Comparison of ENCODE assay signal across 26 cellular contexts in the genomic region with DNA sequence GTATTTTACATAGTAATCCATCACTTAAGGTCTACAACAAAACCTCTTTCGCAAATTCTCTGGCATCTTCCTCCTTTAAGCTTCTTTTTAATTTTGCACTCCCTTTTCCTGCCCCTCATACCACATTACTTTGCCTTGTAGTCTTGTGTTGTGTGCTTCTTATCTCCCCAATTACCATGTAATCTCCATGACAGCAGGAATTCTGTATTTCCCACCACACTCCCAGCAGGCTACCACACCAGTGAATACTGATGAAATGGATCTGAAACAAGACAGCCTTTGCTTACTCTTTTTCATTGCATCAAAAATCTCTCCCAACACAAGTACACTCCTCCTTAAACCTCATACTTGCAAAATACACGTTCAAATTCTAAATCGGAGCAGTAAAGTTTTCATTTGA.
A peak's percentile ranks its signal among the peaks of the same experiment; 100 is the strongest.
DNase-seq lines count a peak whose midpoint lies in the region; TF ChIP-seq lines count a peak whose summit lies in the region.
"Had no signal": no experiment of that assay in that cellular context is flagged by ENCODE, and none has a peak within 500 bp of the region (broad histone marks: within the 10 kb centered on the region; RNA-seq: fewer than 3 reads in every experiment).

No MANE protein-coding gene starts in this region.

- H3K27me3 ChIP-seq in HUES48 (ENCODE audit: control insufficient read depth, insufficient read depth, low read length): no peaks in the 10 kb centered on the region
- no peaks in the 10 kb centered on the region for H3K27me3 ChIP-seq in smooth muscle cell (ENCODE audit: low read depth)
- H3K27me3 ChIP-seq: neutrophil, transverse colon had no signal

- no peak overlapping the region for H3K4me2 ChIP-seq in smooth muscle cell
- H3K4me2 ChIP-seq: SK-N-SH had no signal

- peak overlapping the region; percentile 28 for H2AFZ ChIP-seq in smooth muscle cell (ENCODE audit: low read depth)

- 21% methylated on average over 3 of the region's 3 CpGs for WGBS in smooth muscle cell (ENCODE audit: low lambda C conversion rate)

- DNase-seq in astrocyte of the hippocampus (ENCODE audit: low read depth, low spot score) (peak; percentile 40), iPS DF 19.7 (ENCODE audit: low read depth, low spot score) (peak; percentile 40), smooth muscle cell (lab: John Stamatoyannopoulos, UW; ENCODE audit: unreplicated experiment) (no peak), NCI-H510A (lab: John Stamatoyannopoulos, UW) (no peak), NCI-H1436 (lab: John Stamatoyannopoulos, UW) (no peak)
- DNase-seq in stimulated activated CD4-positive, alpha-beta T cell treated with anti-CD3 and anti-CD28 coated beads, Interleukin-2, amount 100 ng/mL, for 48 hours: no peak
- DNase-seq: activated CD4-positive, alpha-beta T cell treated with anti-CD3 and anti-CD28 coated beads for 4 hours; activated CD8-positive, alpha-beta memory T cell treated with anti-CD3 and anti-CD28 coated beads for 24 hours; activated T-cell treated with anti-CD3 and anti-CD28 coated beads, Interleukin-2, amount 50 U/mL, for 24 hours; amniotic stem cell; CD4-positive, alpha-beta T cell; effector CD8-positive, alpha-beta T cell; EL; foreskin melanocyte; hypothalamus; Kasumi-1; mammary epithelial cell; NCI-H1930; NCI-H774; RPMI8226; SK-N-SH; T-helper 17 cell; transverse colon had no signal

- peak overlapping the region; percentile 39 for H3K4me3 ChIP-seq in HUES48 (ENCODE audit: low read depth, low read length)
- H3K4me3 ChIP-seq in smooth muscle cell: no peak overlapping the region
- H3K4me3 ChIP-seq: prostate gland, transverse colon had no signal

- H3K4me1 ChIP-seq in HUES48 (ENCODE audit: control insufficient read depth, insufficient read depth, low read length) (peaks cover 28% of the 10 kb centered on the region), smooth muscle cell (ENCODE audit: low read depth) (peaks cover 8% of the 10 kb centered on the region)
- H3K4me1 ChIP-seq: prostate gland, transverse colon had no signal

- no peaks in the 10 kb centered on the region for H3K79me2 ChIP-seq in smooth muscle cell (ENCODE audit: low read depth)

- H3K9ac ChIP-seq in HUES48 (ENCODE audit: low read depth, low read length): no peak overlapping the region
- H3K9ac ChIP-seq in smooth muscle cell (ENCODE audit: low read depth): no peak overlapping the region
- H3K9ac ChIP-seq: SK-N-SH had no signal

- H3K9me3 ChIP-seq in HUES48 (ENCODE audit: control insufficient read depth, insufficient read depth, low read length) (no peaks in the 10 kb centered on the region), smooth muscle cell (replicated peaks; ENCODE audit: low read depth) (no peaks in the 10 kb centered on the region)
- H3K9me3 ChIP-seq: neutrophil, prostate gland, SK-N-SH, transverse colon had no signal

- H3F3A ChIP-seq in smooth muscle cell (ENCODE audit: low read depth): no peaks in the 10 kb centered on the region

- H3K27ac ChIP-seq in HUES48 (ENCODE audit: low read depth, low read length) (peak overlapping the region; percentile 81), smooth muscle cell (ENCODE audit: low read depth) (no peak overlapping the region)
- H3K27ac ChIP-seq: neutrophil, prostate gland, transverse colon had no signal

- H3K36me3 ChIP-seq in HUES48 (ENCODE audit: control insufficient read depth, insufficient read depth, low read length) (no peaks in the 10 kb centered on the region), smooth muscle cell (ENCODE audit: low read depth) (no peaks in the 10 kb centered on the region)
- H3K36me3 ChIP-seq: neutrophil, prostate gland, transverse colon had no signal

- no peak for TF ChIP-seq CTCF in smooth muscle cell (IDR thresholded peaks at IDR 0.05; ENCODE audit: borderline replicate concordance, insufficient read depth, poor library complexity, severe bottlenecking)

- no peaks in the 10 kb centered on the region for H4K20me1 ChIP-seq in smooth muscle cell (ENCODE audit: low read depth)

Comparison
In these comparisons a context has a peak if more than half of its experiments do, and no peak if none do; other contexts are left out.
1. DNase-seq: peak in astrocyte of the hippocampus (single experiment) and iPS DF 19.7 (single experiment); none in smooth muscle cell (single experiment), stimulated activated CD4-positive, alpha-beta T cell treated with anti-CD3 and anti-CD28 coated beads, Interleukin-2, amount 100 ng/mL, for 48 hours (0 of 2), NCI-H510A (single experiment) and NCI-H1436 (single experiment).